Comparison of ENCODE assay signal across 1 cellular context in genomic region chr7:150969483-150969874, GRCh38.
TF ChIP-seq lines count a peak whose summit lies in the region.

No MANE protein-coding gene starts in this region.

TF ChIP-seq in H1, 55 proteins besides CTCF, POLR2A, EP300 and RAD21:
- TF ChIP-seq CBX8 (IDR thresholded peaks at IDR 0.05; ENCODE audit: borderline replicate concordance, low read depth, low read length) = no peak
- no peak for TF ChIP-seq KDM4A (IDR thresholded peaks at IDR 0.05; ENCODE audit: low read depth, low read length, severe bottlenecking)
- no peak for TF ChIP-seq CHD7 (IDR thresholded peaks at IDR 0.05; ENCODE audit: insufficient replicate concordance, low read length)
- TF ChIP-seq NANOG (IDR thresholded peaks at IDR 0.05; ENCODE audit: insufficient read depth, low read depth, low read length, poor library complexity, severe bottlenecking) = no peak
- no peak for TF ChIP-seq HDAC6 (IDR thresholded peaks at IDR 0.05; ENCODE audit: low read depth, low read length)
- TF ChIP-seq YY1 (IDR thresholded peaks at IDR 0.05; ENCODE audit: low read depth, low read length) = no peak
- no peak for TF ChIP-seq SP2 (IDR thresholded peaks at IDR 0.05; ENCODE audit: low read length)
- no peak for TF ChIP-seq ZNF274 (IDR thresholded peaks at IDR 0.05; ENCODE audit: borderline replicate concordance, extremely low read depth, low read length)
- TF ChIP-seq CHD2 (IDR thresholded peaks at IDR 0.05; ENCODE audit: low read length) = no peak
- TF ChIP-seq MAX (IDR thresholded peaks at IDR 0.05) = no peak
- no peak for TF ChIP-seq CREB1 (IDR thresholded peaks at IDR 0.05)
- no peak for TF ChIP-seq SIX5 (IDR thresholded peaks at IDR 0.05; ENCODE audit: low read depth, low read length)
- no peak for TF ChIP-seq JUN (IDR thresholded peaks at IDR 0.05; ENCODE audit: low read depth, low read length)
- TF ChIP-seq JUND (IDR thresholded peaks at IDR 0.05; ENCODE audit: low read length) = no peak
- no peak for TF ChIP-seq TCF12 (IDR thresholded peaks at IDR 0.05; ENCODE audit: low read depth, low read length)
- no peak for TF ChIP-seq CBX5 (IDR thresholded peaks at IDR 0.05; ENCODE audit: low read depth, low read length)
- TF ChIP-seq SP1 (IDR thresholded peaks at IDR 0.05; ENCODE audit: low read depth, low read length) = no peak
